1 cellular context compared by ENCODE assay signal in the genomic region with DNA sequence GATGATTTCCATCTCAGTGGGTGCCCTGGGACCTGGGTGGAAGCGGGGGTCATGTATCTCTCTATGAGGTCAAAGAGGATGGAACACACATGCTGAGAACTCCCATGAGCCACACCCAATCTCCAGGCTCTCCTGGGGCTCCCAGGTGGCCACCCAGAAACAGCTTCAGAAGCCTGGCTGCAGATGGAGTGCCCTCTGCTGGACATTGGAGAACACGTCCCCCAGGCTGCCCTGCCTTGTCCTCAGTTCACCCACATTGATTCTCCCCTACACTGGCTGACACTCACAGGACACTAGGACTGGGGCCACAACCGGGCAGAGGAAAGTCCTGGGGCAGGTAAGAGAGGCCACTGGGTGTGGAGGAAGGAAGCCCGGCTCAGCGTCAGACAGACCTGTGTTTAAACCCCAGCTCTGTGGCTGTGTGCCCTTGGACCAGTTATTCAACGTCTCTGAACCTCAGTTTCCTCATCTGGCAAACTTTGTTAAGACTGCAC.
TF ChIP-seq lines count a peak whose summit lies in the region.

No MANE protein-coding gene starts in this region.

TF ChIP-seq in GM12878, 131 proteins besides CTCF, POLR2A, EP300 and RAD21 (continues in another document):
- TF ChIP-seq CREB1 (IDR thresholded peaks at IDR 0.05; ENCODE audit: low read depth): no peak
- TF ChIP-seq, protein P1, sequence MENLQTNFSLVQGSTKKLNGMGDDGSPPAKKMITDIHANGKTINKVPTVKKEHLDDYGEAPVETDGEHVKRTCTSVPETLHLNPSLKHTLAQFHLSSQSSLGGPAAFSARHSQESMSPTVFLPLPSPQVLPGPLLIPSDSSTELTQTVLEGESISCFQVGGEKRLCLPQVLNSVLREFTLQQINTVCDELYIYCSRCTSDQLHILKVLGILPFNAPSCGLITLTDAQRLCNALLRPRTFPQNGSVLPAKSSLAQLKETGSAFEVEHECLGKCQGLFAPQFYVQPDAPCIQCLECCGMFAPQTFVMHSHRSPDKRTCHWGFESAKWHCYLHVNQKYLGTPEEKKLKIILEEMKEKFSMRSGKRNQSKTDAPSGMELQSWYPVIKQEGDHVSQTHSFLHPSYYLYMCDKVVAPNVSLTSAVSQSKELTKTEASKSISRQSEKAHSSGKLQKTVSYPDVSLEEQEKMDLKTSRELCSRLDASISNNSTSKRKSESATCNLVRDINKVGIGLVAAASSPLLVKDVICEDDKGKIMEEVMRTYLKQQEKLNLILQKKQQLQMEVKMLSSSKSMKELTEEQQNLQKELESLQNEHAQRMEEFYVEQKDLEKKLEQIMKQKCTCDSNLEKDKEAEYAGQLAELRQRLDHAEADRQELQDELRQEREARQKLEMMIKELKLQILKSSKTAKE (IDR thresholded peaks at IDR 0.05; ENCODE audit: low read depth, poor library complexity, severe bottlenecking): no peak
- TF ChIP-seq TCF3 (IDR thresholded peaks at IDR 0.05; ENCODE audit: borderline replicate concordance, insufficient read depth, low read depth, low read length): 0 out of 2 replicates have a peak, but pooled peaks have one; percentile 50
- TF ChIP-seq TCF12 (IDR thresholded peaks at IDR 0.05; ENCODE audit: low read depth, low read length): 0 out of 2 replicates have a peak, but pooled peaks have one; percentile 28
- TF ChIP-seq GATAD2B (conservative IDR thresholded peaks at IDR 0.05; ENCODE audit: low read depth): peak; percentile 68
- no peak for TF ChIP-seq YBX1 (IDR thresholded peaks at IDR 0.05)
- TF ChIP-seq, protein P2, sequence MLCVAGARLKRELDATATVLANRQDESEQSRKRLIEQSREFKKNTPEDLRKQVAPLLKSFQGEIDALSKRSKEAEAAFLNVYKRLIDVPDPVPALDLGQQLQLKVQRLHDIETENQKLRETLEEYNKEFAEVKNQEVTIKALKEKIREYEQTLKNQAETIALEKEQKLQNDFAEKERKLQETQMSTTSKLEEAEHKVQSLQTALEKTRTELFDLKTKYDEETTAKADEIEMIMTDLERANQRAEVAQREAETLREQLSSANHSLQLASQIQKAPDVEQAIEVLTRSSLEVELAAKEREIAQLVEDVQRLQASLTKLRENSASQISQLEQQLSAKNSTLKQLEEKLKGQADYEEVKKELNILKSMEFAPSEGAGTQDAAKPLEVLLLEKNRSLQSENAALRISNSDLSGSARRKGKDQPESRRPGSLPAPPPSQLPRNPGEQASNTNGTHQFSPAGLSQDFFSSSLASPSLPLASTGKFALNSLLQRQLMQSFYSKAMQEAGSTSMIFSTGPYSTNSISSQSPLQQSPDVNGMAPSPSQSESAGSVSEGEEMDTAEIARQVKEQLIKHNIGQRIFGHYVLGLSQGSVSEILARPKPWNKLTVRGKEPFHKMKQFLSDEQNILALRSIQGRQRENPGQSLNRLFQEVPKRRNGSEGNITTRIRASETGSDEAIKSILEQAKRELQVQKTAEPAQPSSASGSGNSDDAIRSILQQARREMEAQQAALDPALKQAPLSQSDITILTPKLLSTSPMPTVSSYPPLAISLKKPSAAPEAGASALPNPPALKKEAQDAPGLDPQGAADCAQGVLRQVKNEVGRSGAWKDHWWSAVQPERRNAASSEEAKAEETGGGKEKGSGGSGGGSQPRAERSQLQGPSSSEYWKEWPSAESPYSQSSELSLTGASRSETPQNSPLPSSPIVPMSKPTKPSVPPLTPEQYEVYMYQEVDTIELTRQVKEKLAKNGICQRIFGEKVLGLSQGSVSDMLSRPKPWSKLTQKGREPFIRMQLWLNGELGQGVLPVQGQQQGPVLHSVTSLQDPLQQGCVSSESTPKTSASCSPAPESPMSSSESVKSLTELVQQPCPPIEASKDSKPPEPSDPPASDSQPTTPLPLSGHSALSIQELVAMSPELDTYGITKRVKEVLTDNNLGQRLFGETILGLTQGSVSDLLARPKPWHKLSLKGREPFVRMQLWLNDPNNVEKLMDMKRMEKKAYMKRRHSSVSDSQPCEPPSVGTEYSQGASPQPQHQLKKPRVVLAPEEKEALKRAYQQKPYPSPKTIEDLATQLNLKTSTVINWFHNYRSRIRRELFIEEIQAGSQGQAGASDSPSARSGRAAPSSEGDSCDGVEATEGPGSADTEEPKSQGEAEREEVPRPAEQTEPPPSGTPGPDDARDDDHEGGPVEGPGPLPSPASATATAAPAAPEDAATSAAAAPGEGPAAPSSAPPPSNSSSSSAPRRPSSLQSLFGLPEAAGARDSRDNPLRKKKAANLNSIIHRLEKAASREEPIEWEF (IDR thresholded peaks at IDR 0.05; ENCODE audit: insufficient replicate concordance, low read depth, low read length): no peak
- TF ChIP-seq SMC3 (IDR thresholded peaks at IDR 0.05; ENCODE audit: borderline replicate concordance, low read length): peak; percentile 94
- no peak for TF ChIP-seq CHD4 (IDR thresholded peaks at IDR 0.05)
- no peak for TF ChIP-seq FOS (IDR thresholded peaks at IDR 0.05; ENCODE audit: borderline replicate concordance, extremely low read depth, insufficient read length)
- TF ChIP-seq, protein P3, sequence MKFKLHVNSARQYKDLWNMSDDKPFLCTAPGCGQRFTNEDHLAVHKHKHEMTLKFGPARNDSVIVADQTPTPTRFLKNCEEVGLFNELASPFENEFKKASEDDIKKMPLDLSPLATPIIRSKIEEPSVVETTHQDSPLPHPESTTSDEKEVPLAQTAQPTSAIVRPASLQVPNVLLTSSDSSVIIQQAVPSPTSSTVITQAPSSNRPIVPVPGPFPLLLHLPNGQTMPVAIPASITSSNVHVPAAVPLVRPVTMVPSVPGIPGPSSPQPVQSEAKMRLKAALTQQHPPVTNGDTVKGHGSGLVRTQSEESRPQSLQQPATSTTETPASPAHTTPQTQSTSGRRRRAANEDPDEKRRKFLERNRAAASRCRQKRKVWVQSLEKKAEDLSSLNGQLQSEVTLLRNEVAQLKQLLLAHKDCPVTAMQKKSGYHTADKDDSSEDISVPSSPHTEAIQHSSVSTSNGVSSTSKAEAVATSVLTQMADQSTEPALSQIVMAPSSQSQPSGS (IDR thresholded peaks at IDR 0.05; ENCODE audit: low read length): no peak
- TF ChIP-seq PAX8 (IDR thresholded peaks at IDR 0.05): no peak
- 0 out of 2 replicates have a peak, but pooled peaks have one; percentile 20 for TF ChIP-seq ZNF207 (IDR thresholded peaks at IDR 0.05; ENCODE audit: borderline replicate concordance)
- TF ChIP-seq ATF7 (IDR thresholded peaks at IDR 0.05; ENCODE audit: low read depth): no peak
- TF ChIP-seq KAT2A (conservative IDR thresholded peaks at IDR 0.05; ENCODE audit: control insufficient read depth, low read depth, low read length): no peak
- no peak for TF ChIP-seq CREM (IDR thresholded peaks at IDR 0.05; ENCODE audit: low read depth)
- TF ChIP-seq, protein P4, sequence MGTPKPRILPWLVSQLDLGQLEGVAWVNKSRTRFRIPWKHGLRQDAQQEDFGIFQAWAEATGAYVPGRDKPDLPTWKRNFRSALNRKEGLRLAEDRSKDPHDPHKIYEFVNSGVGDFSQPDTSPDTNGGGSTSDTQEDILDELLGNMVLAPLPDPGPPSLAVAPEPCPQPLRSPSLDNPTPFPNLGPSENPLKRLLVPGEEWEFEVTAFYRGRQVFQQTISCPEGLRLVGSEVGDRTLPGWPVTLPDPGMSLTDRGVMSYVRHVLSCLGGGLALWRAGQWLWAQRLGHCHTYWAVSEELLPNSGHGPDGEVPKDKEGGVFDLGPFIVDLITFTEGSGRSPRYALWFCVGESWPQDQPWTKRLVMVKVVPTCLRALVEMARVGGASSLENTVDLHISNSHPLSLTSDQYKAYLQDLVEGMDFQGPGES (IDR thresholded peaks at IDR 0.05): no peak
- TF ChIP-seq CHD2 (IDR thresholded peaks at IDR 0.05; ENCODE audit: borderline replicate concordance, low read depth, low read length): no peak
- TF ChIP-seq, protein P5, sequence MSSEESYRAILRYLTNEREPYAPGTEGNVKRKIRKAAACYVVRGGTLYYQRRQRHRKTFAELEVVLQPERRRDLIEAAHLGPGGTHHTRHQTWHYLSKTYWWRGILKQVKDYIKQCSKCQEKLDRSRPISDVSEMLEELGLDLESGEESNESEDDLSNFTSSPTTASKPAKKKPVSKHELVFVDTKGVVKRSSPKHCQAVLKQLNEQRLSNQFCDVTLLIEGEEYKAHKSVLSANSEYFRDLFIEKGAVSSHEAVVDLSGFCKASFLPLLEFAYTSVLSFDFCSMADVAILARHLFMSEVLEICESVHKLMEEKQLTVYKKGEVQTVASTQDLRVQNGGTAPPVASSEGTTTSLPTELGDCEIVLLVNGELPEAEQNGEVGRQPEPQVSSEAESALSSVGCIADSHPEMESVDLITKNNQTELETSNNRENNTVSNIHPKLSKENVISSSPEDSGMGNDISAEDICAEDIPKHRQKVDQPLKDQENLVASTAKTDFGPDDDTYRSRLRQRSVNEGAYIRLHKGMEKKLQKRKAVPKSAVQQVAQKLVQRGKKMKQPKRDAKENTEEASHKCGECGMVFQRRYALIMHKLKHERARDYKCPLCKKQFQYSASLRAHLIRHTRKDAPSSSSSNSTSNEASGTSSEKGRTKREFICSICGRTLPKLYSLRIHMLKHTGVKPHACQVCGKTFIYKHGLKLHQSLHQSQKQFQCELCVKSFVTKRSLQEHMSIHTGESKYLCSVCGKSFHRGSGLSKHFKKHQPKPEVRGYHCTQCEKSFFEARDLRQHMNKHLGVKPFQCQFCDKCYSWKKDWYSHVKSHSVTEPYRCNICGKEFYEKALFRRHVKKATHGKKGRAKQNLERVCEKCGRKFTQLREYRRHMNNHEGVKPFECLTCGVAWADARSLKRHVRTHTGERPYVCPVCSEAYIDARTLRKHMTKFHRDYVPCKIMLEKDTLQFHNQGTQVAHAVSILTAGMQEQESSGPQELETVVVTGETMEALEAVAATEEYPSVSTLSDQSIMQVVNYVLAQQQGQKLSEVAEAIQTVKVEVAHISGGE (CRISPR knock-in tag; IDR thresholded peaks at IDR 0.05): no peak
- 0 out of 2 replicates have a peak, but pooled peaks have one; percentile 9 for TF ChIP-seq LARP7 (IDR thresholded peaks at IDR 0.05)
- TF ChIP-seq, protein P6, sequence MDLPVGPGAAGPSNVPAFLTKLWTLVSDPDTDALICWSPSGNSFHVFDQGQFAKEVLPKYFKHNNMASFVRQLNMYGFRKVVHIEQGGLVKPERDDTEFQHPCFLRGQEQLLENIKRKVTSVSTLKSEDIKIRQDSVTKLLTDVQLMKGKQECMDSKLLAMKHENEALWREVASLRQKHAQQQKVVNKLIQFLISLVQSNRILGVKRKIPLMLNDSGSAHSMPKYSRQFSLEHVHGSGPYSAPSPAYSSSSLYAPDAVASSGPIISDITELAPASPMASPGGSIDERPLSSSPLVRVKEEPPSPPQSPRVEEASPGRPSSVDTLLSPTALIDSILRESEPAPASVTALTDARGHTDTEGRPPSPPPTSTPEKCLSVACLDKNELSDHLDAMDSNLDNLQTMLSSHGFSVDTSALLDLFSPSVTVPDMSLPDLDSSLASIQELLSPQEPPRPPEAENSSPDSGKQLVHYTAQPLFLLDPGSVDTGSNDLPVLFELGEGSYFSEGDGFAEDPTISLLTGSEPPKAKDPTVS (IDR thresholded peaks at IDR 0.05; ENCODE audit: low read depth, low read length): no peak
- TF ChIP-seq IRF4 (IDR thresholded peaks at IDR 0.05; ENCODE audit: low read depth, low read length): peak; percentile 55; the same call in 1 of the 2 replicates
- no peak for TF ChIP-seq TCF7 (IDR thresholded peaks at IDR 0.05; ENCODE audit: borderline replicate concordance)
- peak; percentile 61 for TF ChIP-seq IKZF1 (conservative IDR thresholded peaks at IDR 0.05)
- peak; percentile 80; the same call in 1 of the 2 replicates for TF ChIP-seq SMARCA5 (IDR thresholded peaks at IDR 0.05)
- TF ChIP-seq YY1 (IDR thresholded peaks at IDR 0.05; ENCODE audit: low read depth, low read length): peak; percentile 78
- TF ChIP-seq EED (IDR thresholded peaks at IDR 0.05; ENCODE audit: low read depth): no peak
- no peak for TF ChIP-seq POU2F2 (IDR thresholded peaks at IDR 0.05; ENCODE audit: borderline replicate concordance, low read depth, low read length)
- TF ChIP-seq MTA2 (IDR thresholded peaks at IDR 0.05; ENCODE audit: low read depth): no peak
- TF ChIP-seq IKZF2 (IDR thresholded peaks at IDR 0.05): no peak
- TF ChIP-seq CBX3 (IDR thresholded peaks at IDR 0.05; ENCODE audit: borderline replicate concordance, low read depth): no peak
- TF ChIP-seq EZH2 (IDR thresholded peaks at IDR 0.05; ENCODE audit: borderline replicate concordance, control insufficient read depth, low read depth, low read length): no peak
- no peak for TF ChIP-seq MYC (IDR thresholded peaks at IDR 0.05; ENCODE audit: insufficient read depth, insufficient read length, insufficient replicate concordance, low read length, severe bottlenecking)
- TF ChIP-seq, protein P7, sequence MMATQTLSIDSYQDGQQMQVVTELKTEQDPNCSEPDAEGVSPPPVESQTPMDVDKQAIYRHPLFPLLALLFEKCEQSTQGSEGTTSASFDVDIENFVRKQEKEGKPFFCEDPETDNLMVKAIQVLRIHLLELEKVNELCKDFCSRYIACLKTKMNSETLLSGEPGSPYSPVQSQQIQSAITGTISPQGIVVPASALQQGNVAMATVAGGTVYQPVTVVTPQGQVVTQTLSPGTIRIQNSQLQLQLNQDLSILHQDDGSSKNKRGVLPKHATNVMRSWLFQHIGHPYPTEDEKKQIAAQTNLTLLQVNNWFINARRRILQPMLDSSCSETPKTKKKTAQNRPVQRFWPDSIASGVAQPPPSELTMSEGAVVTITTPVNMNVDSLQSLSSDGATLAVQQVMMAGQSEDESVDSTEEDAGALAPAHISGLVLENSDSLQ (IDR thresholded peaks at IDR 0.05): no peak
- TF ChIP-seq, protein P8, sequence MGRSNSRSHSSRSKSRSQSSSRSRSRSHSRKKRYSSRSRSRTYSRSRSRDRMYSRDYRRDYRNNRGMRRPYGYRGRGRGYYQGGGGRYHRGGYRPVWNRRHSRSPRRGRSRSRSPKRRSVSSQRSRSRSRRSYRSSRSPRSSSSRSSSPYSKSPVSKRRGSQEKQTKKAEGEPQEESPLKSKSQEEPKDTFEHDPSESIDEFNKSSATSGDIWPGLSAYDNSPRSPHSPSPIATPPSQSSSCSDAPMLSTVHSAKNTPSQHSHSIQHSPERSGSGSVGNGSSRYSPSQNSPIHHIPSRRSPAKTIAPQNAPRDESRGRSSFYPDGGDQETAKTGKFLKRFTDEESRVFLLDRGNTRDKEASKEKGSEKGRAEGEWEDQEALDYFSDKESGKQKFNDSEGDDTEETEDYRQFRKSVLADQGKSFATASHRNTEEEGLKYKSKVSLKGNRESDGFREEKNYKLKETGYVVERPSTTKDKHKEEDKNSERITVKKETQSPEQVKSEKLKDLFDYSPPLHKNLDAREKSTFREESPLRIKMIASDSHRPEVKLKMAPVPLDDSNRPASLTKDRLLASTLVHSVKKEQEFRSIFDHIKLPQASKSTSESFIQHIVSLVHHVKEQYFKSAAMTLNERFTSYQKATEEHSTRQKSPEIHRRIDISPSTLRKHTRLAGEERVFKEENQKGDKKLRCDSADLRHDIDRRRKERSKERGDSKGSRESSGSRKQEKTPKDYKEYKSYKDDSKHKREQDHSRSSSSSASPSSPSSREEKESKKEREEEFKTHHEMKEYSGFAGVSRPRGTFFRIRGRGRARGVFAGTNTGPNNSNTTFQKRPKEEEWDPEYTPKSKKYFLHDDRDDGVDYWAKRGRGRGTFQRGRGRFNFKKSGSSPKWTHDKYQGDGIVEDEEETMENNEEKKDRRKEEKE (IDR thresholded peaks at IDR 0.05): no peak
- no peak for TF ChIP-seq KLF5 (IDR thresholded peaks at IDR 0.05; ENCODE audit: partially characterized antibody)
- no peak for TF ChIP-seq RBBP5 (conservative IDR thresholded peaks at IDR 0.05)
- TF ChIP-seq PML (IDR thresholded peaks at IDR 0.05; ENCODE audit: low read length): no peak
- no peak for TF ChIP-seq NFYA (IDR thresholded peaks at IDR 0.05; ENCODE audit: borderline replicate concordance, low read depth, low read length)
- no peak; the same call in 1 of the 2 replicates for TF ChIP-seq SIN3A (IDR thresholded peaks at IDR 0.05; ENCODE audit: low read depth, low read length)
- 0 out of 3 replicates have a peak, but pooled peaks of 1 of the 2 experiments have one; percentile 20 for TF ChIP-seq EGR1 (IDR thresholded peaks at IDR 0.05; ENCODE audit: borderline replicate concordance in 1 of 2, low read depth in 2 of 2, low read length in 2 of 2)
